Comparison of ENCODE assay signal across 18 cellular contexts in genomic region chr11:126175261-126175885, GRCh38. TPM values are rescaled to one million over a fixed set of nuclear protein-coding genes. Genes with fewer than 3 reads are reported as not detected.
DNase-seq lines count a peak whose midpoint lies in the region; ATAC-seq and TF ChIP-seq lines count a peak whose summit lies in the region.
"Had no signal": no experiment of that assay in that cellular context is flagged by ENCODE, and none has a peak within 500 bp of the region (broad histone marks: within the 10 kb centered on the region; RNA-seq: fewer than 3 reads in every experiment).

No MANE protein-coding gene starts in this region.

- H3K4me3 ChIP-seq in BLaER1 treated with 17β-estradiol and CSF1 and Interleukin-3, amounts not matched to agents 10 nM and 100 nM = no peak overlapping the region
- H3K4me3 ChIP-seq in epithelial cell of esophagus (ENCODE audit: low read length) (no peak overlapping the region), right cardiac atrium (ENCODE audit: low read length) (no peak overlapping the region)
- H3K4me3 ChIP-seq: ascending aorta had no signal

- no peak for TF ChIP-seq CTCF in epithelial cell of esophagus (IDR thresholded peaks at IDR 0.05; ENCODE audit: insufficient read depth, low read depth, low read length, missing control alignments)

- no peaks in the 10 kb centered on the region for H3K36me3 ChIP-seq in BLaER1 treated with 17β-estradiol and CSF1 and Interleukin-3, amounts not matched to agents 10 nM and 100 nM
- H3K36me3 ChIP-seq: ascending aorta, neutrophil had no signal

- peaks cover 3 to 7% (median 3%) of the 10 kb centered on the region in 11 experiments; a peak in 19 of 22 replicates for H3K9me3 ChIP-seq in BLaER1 treated with 17β-estradiol and CSF1 and Interleukin-3, amounts not matched to agents 10 nM and 100 nM (replicated peaks in 1 of 11)
- no peaks in the 10 kb centered on the region for H3K9me3 ChIP-seq in right cardiac atrium (ENCODE audit: control insufficient read depth, low read length)
- H3K9me3 ChIP-seq: ascending aorta, neutrophil had no signal

- WGBS in right cardiac atrium = 26% methylated on average over 17 of the region's 17 CpGs

- H3K27ac ChIP-seq in BLaER1 treated with 17β-estradiol and CSF1 and Interleukin-3, amounts not matched to agents 10 nM and 100 nM = peak overlapping the region in 1 of 11 experiments; percentile 17; a peak in 1 of 22 replicates
- no peak overlapping the region for H3K27ac ChIP-seq in right cardiac atrium (ENCODE audit: low read length)
- H3K27ac ChIP-seq: ascending aorta, neutrophil had no signal

- intact Hi-C loops in right cardiac atrium (cut with DNase I) = no loop called here
- intact Hi-C loops in sciatic nerve (cut with DNase I) = no loop called here

- peaks cover 23 to 41% (median 35%) of the 10 kb centered on the region in 10 experiments for H3K4me1 ChIP-seq in BLaER1 treated with 17β-estradiol and CSF1 and Interleukin-3, amounts not matched to agents 10 nM and 100 nM
- peaks cover 3% of the 10 kb centered on the region for H3K4me1 ChIP-seq in right cardiac atrium (ENCODE audit: control insufficient read depth, insufficient read depth, low read length)
- H3K4me1 ChIP-seq: ascending aorta had no signal

- peak overlapping the region; percentile 28 to 71 (median 52); a peak in 18 of 22 replicates for H3K4me2 ChIP-seq in BLaER1 treated with 17β-estradiol and CSF1 and Interleukin-3, amounts not matched to agents 10 nM and 100 nM

- no peak overlapping the region for H3K9ac ChIP-seq in BLaER1 treated with 17β-estradiol and CSF1 and Interleukin-3, amounts not matched to agents 10 nM and 100 nM

- no peaks in the 10 kb centered on the region for H4K20me1 ChIP-seq in BLaER1 treated with 17β-estradiol and CSF1 and Interleukin-3, amounts not matched to agents 10 nM and 100 nM

- no peaks in the 10 kb centered on the region for H3K27me3 ChIP-seq in BLaER1 treated with 17β-estradiol and CSF1 and Interleukin-3, amounts not matched to agents 10 nM and 100 nM
- no peaks in the 10 kb centered on the region for H3K27me3 ChIP-seq in right cardiac atrium (ENCODE audit: control insufficient read depth, insufficient read depth)
- H3K27me3 ChIP-seq: ascending aorta, neutrophil had no signal

- ATAC-seq in right cardiac atrium (peak; percentile 70), sciatic nerve (peak; percentile 89), GM18498 (IDR thresholded peaks at IDR 0.05; ENCODE audit: unreplicated experiment) (no peak), GM19463 (IDR thresholded peaks at IDR 0.05; ENCODE audit: unreplicated experiment) (no peak), GM18520 (IDR thresholded peaks at IDR 0.05; ENCODE audit: unreplicated experiment) (no peak)
- ATAC-seq: T-cell had no signal

- DNase-seq in epithelial cell of esophagus (ENCODE audit: low read depth) (peak; percentile 15), right cardiac atrium (peak; percentile 36 to 69 (median 68)), sciatic nerve (ENCODE audit: low spot score) (peak; percentile 79), NCI-H1105 (lab: John Stamatoyannopoulos, UW) (no peak)
- DNase-seq: activated naive CD4-positive, alpha-beta T cell treated with Interleukin-2 at 50 U/mL for 16 hours; activated T-cell treated with anti-CD3 and anti-CD28 coated beads, Interleukin-2, amount 50 U/mL, for 1 hour; CD8-positive, alpha-beta memory T cell; head of caudate nucleus; islet precursor cell; NCI-H2029 treated with DMSO at 0.1 percent for 48 hours; stimulated activated CD4-positive, alpha-beta T cell treated with anti-CD3 and anti-CD28 coated beads, Interleukin-1b, Interleukin-23, amount 100 ng/mL, for 48 hours; T-cell had no signal

RNA-seq across cellular contexts. Expression of gene RPUSD4, which starts 36.1 kb away (rescaled TPM):
- total RNA-seq in right cardiac atrium = 10 to 100 TPM; 13.5 to 24.0 (median 19.5) TPM
- 12.0 TPM for polyA plus RNA-seq in right cardiac atrium
- total RNA-seq in sciatic nerve = 21.0 TPM

RNA-seq across cellular contexts. Expression of gene FAM118B, which starts 36.2 kb away (rescaled TPM):
- total RNA-seq in right cardiac atrium (10 to 100 TPM; 15.8 to 20.5 (median 16.9) TPM), sciatic nerve (19.4 TPM)
- polyA plus RNA-seq in right cardiac atrium = 12.7 TPM

Comparison
In these comparisons a context has a peak if more than half of its experiments do, and no peak if none do; other contexts are left out.
1. ATAC-seq: peak in right cardiac atrium (2 of 2) and sciatic nerve (single experiment); none in GM18498 (single experiment), GM19463 (single experiment) and GM18520 (single experiment).